ENCODE assay signal across 9 cellular contexts in genomic region chr20:50267041-50267865, GRCh38.
A peak's percentile ranks its signal among the peaks of the same experiment; 100 is the strongest.
DNase-seq lines count a peak whose midpoint lies in the region; ATAC-seq and TF ChIP-seq lines count a peak whose summit lies in the region.
"Had no signal": no experiment of that assay in that cellular context is flagged by ENCODE, and none has a peak within 500 bp of the region (broad histone marks: within the 10 kb centered on the region; RNA-seq: fewer than 3 reads in every experiment).

No MANE protein-coding gene starts in this region.

- H3K27ac ChIP-seq in left lung, result peak overlapping the region; percentile 61 to 96
- H3K27ac ChIP-seq in transverse colon, result peak overlapping the region; percentile 68 to 83 (median 80)

- H3K36me3 ChIP-seq in left lung (no peaks in the 10 kb centered on the region), transverse colon (no peaks in the 10 kb centered on the region)

- no peak for TF ChIP-seq POLR2A in transverse colon (IDR thresholded peaks at IDR 0.05)

- H3K36me3 Mint-ChIP-seq in brain, result no peaks in the 10 kb centered on the region

- peak overlapping the region in 3 of 5 experiments; percentile 38 to 59 (median 46) for H3K27ac Mint-ChIP-seq in brain

- H3K4me1 ChIP-seq in left lung (peaks cover 11 to 76% of the 10 kb centered on the region in 2 donors), transverse colon (peaks cover 6 to 23% (median 20%) of the 10 kb centered on the region in 4 donors)

- WGBS in transverse colon (ENCODE audit: low coverage in 1 of 2), 2 donors, result 36% methylated on average over 20 of the region's 21 CpGs; no CpG with 5 or more reads in 1 of the 2 donors

- DNase-seq in NCI-H2107 treated with DMSO at 0.1 percent for 48 hours (lab: John Stamatoyannopoulos, UW; ENCODE audit: unreplicated experiment) (peak; percentile 19), NCI-H2107 (lab: John Stamatoyannopoulos, UW) (no peak), left lung (peak; percentile 84 to 88), transverse colon (peak; percentile 92), globus pallidus (ENCODE audit: low spot score) (no peak)
- DNase-seq in activated CD4-positive, alpha-beta T cell treated with anti-CD3 and anti-CD28 coated beads, Interleukin-2, amount 50 U/mL, for 4 hours, result no peak
- DNase-seq: stimulated activated naive CD4-positive, alpha-beta T cell had no signal

- TF ChIP-seq CTCF in brain (conservative IDR thresholded peaks at IDR 0.05), result no peak
- TF ChIP-seq CTCF in left lung (IDR thresholded peaks at IDR 0.05), result no peak
- TF ChIP-seq CTCF in transverse colon (IDR thresholded peaks at IDR 0.05), result no peak

- peaks cover 0 to 5% (median 0%) of the 10 kb centered on the region in 5 experiments for H3K9me3 Mint-ChIP-seq in brain

- H3K27me3 ChIP-seq in left lung, result no peaks in the 10 kb centered on the region
- H3K27me3 ChIP-seq in transverse colon, result no peaks in the 10 kb centered on the region

- in situ Hi-C loops in transverse colon (cut with MboI; ENCODE audit: low pct_ligation_motif_present in 1 of 4, low pct_unique_long_range_greater_than_20kb in 1 of 4, low sequenced_read_pairs in 3 of 4), result no loop called here

- peak overlapping the region in 1 of 2 donors; percentile 31 for H3K4me3 ChIP-seq in left lung
- no peak overlapping the region for H3K4me3 ChIP-seq in transverse colon

- TF ChIP-seq EP300 in transverse colon (IDR thresholded peaks at IDR 0.05; ENCODE audit: low read depth), result no peak

- intact Hi-C loops in left lung (cut with DNase I), result no loop called here
- intact Hi-C loops in transverse colon (cut with DNase I; ENCODE audit: low total_unique reads), result no loop called here

- peak overlapping the region in 1 of 5 experiments; percentile 21 for H3K4me3 Mint-ChIP-seq in brain

- peaks cover 4% of the 10 kb centered on the region for H3K27me3 Mint-ChIP-seq in brain

- peak; percentile 69 for ATAC-seq in left lung
- ATAC-seq in GM19023 (IDR thresholded peaks at IDR 0.05; ENCODE audit: unreplicated experiment), result no peak

- H3K9me3 ChIP-seq in left lung, result no peaks in the 10 kb centered on the region
- no peaks in the 10 kb centered on the region for H3K9me3 ChIP-seq in transverse colon

- H3K4me1 Mint-ChIP-seq in brain, result peaks cover 7% of the 10 kb centered on the region

Comparison
In these comparisons a context has a peak if more than half of its experiments do, and no peak if none do; other contexts are left out.
1. DNase-seq: peak in NCI-H2107 treated with DMSO at 0.1 percent for 48 hours (single experiment), left lung (2 of 2) and transverse colon (single experiment); none in NCI-H2107 (single experiment), activated CD4-positive, alpha-beta T cell treated with anti-CD3 and anti-CD28 coated beads, Interleukin-2, amount 50 U/mL, for 4 hours (0 of 2) and globus pallidus (single experiment).